In genomic region chr21:15221799-15222386, GRCh38 we compare ENCODE assay signal across 9 cellular contexts.
DNase-seq lines count a peak whose midpoint lies in the region; ATAC-seq, FAIRE-seq and TF ChIP-seq lines count a peak whose summit lies in the region.
"Had no signal": no experiment of that assay in that cellular context is flagged by ENCODE, and none has a peak within 500 bp of the region (broad histone marks: within the 10 kb centered on the region; RNA-seq: fewer than 3 reads in every experiment).

No MANE protein-coding gene starts in this region.

- H3K4ac ChIP-seq in H9 (ENCODE audit: low read depth, low read length): no peak overlapping the region

- H4K8ac ChIP-seq in H9 (replicated peaks; ENCODE audit: insufficient read length, low read depth, low read length): no peak overlapping the region

- peak; percentile 85 for DNase-seq in H9
- peak; percentile 77 for DNase-seq in NCI-H69 (lab: John Stamatoyannopoulos, UW)
- peak in 2 of 6 donors; percentile 14 to 17 for DNase-seq in pancreas
- DNase-seq in OCI-M2 (lab: John Stamatoyannopoulos, UW; ENCODE audit: unreplicated experiment): no peak
- DNase-seq in activated CD4-positive, CD25-positive, alpha-beta regulatory T cell (lab: John Stamatoyannopoulos, UW): no peak
- DNase-seq in NCI-H1105 (lab: John Stamatoyannopoulos, UW): no peak
- no peak for DNase-seq in medulla oblongata (ENCODE audit: extremely low spot score)
- DNase-seq: activated T-cell treated with anti-CD3 and anti-CD28 coated beads, Interleukin-2, amount 50 U/mL, for 4 hours had no signal

- intact Hi-C loops in pancreas (cut with DNase I): no loop called here

- no peaks in the 10 kb centered on the region for H4K20me1 ChIP-seq in H9 (ENCODE audit: control insufficient read depth, insufficient read depth, insufficient read length)

- H3K36me3 ChIP-seq in esophagus (ENCODE audit: control insufficient read depth in 2 of 2, insufficient read depth in 2 of 2, low read length in 1 of 2) (no peaks in the 10 kb centered on the region), pancreas (no peaks in the 10 kb centered on the region)

- H3K9me3 Mint-ChIP-seq in H9: no peaks in the 10 kb centered on the region
- H3K9me3 Mint-ChIP-seq: activated T-cell treated with anti-CD3 and anti-CD28 coated beads, Interleukin-2, amount 50 U/mL, for 4 hours had no signal

- no peaks in the 10 kb centered on the region for H3K23me2 ChIP-seq in H9 (ENCODE audit: insufficient read length, low read depth, low read length, poor library complexity, severe bottlenecking)

- no peak overlapping the region for H2BK20ac ChIP-seq in H9 (ENCODE audit: low read depth, low read length, poor library complexity, severe bottlenecking)

- no peaks in the 10 kb centered on the region for H3K79me2 ChIP-seq in H9 (ENCODE audit: insufficient read depth, low read length)

- no peak overlapping the region for H2BK12ac ChIP-seq in H9 (ENCODE audit: insufficient read length, low read depth, low read length)

- no peak overlapping the region for H2BK120ac ChIP-seq in H9 (ENCODE audit: low read depth, low read length, poor library complexity, severe bottlenecking)

- no peak overlapping the region for H2BK15ac ChIP-seq in H9 (ENCODE audit: low read depth, low read length)

- TF ChIP-seq CTCF in H9 (conservative IDR thresholded peaks at IDR 0.05) (no peak), pancreas (IDR thresholded peaks at IDR 0.05) (no peak)

- no peak for FAIRE-seq in pancreas (lab: Jason Lieb, UNC)

- no peak overlapping the region for H3K18ac ChIP-seq in H9 (ENCODE audit: insufficient read length, low read depth, low read length)

- H3K4me1 Mint-ChIP-seq in H9: peaks cover 24 to 36% of the 10 kb centered on the region in 2 experiments

- H2BK5ac ChIP-seq in H9 (ENCODE audit: insufficient read length, low read length): no peak overlapping the region

- H3K4me2 ChIP-seq in H9 (ENCODE audit: insufficient read depth, insufficient read length, low read length): no peak overlapping the region

- no peaks in the 10 kb centered on the region for H3K79me1 ChIP-seq in H9 (ENCODE audit: insufficient read depth, low read depth, low read length, poor library complexity, severe bottlenecking)

- H3K36me3 Mint-ChIP-seq in H9 (ENCODE audit: insufficient read depth in 1 of 3, low read depth in 3 of 3): no peaks in the 10 kb centered on the region

- no peak overlapping the region for H3K23ac ChIP-seq in H9 (ENCODE audit: insufficient read length, low read depth, low read length)

- H3K27me3 ChIP-seq in H9 (ENCODE audit: insufficient read depth, low read length): peaks cover 12% of the 10 kb centered on the region; the same call in 1 of the 2 replicates
- H3K27me3 ChIP-seq in esophagus (ENCODE audit: control insufficient read depth in 1 of 2, insufficient read depth in 2 of 2, low read length in 2 of 2): no peaks in the 10 kb centered on the region
- no peaks in the 10 kb centered on the region for H3K27me3 ChIP-seq in pancreas

- no peak overlapping the region for H3K14ac ChIP-seq in H9 (ENCODE audit: insufficient read depth, low read length)

- H2AK5ac ChIP-seq in H9 (ENCODE audit: insufficient read length, low read length): no peak overlapping the region

- H3K27ac ChIP-seq in H9 (ENCODE audit: insufficient read length, low read depth, low read length): no peak overlapping the region
- H3K27ac ChIP-seq in esophagus (ENCODE audit: low read depth in 2 of 2, low read length in 1 of 2): peak overlapping the region; percentile 31 to 85
- no peak overlapping the region for H3K27ac ChIP-seq in pancreas

- H3K4me1 ChIP-seq in H9 (ENCODE audit: insufficient read depth, low read length) (no peaks in the 10 kb centered on the region), esophagus (ENCODE audit: control insufficient read depth in 2 of 2, insufficient read depth in 2 of 2, low read length in 1 of 2) (no peaks in the 10 kb centered on the region), pancreas (peaks cover 0 to 9% (median 0%) of the 10 kb centered on the region in 3 donors)

- peaks cover 51% of the 10 kb centered on the region for H3K27me3 Mint-ChIP-seq in H9 (ENCODE audit: low read depth)

- H4K91ac ChIP-seq in H9 (ENCODE audit: insufficient read length, low read depth, low read length): no peak overlapping the region

- no peak overlapping the region for H3K4me3 ChIP-seq in esophagus (ENCODE audit: low read depth in 1 of 2, low read length in 2 of 2)
- H3K4me3 ChIP-seq in pancreas: no peak overlapping the region

- no peak overlapping the region for H4K5ac ChIP-seq in H9 (ENCODE audit: insufficient read length, low read depth, low read length)

- no peak overlapping the region for H3T11ph ChIP-seq in H9 (ENCODE audit: low read length)

- no peak overlapping the region; a peak in 1 of 7 replicates for H3K27ac Mint-ChIP-seq in H9

- no peak overlapping the region for H3K9ac ChIP-seq in H9 (ENCODE audit: extremely low read depth, insufficient read length, low read length)

- ATAC-seq in pancreas: peak in 3 of 4 donors; percentile 66 to 90 (median 82)

- no peaks in the 10 kb centered on the region for H3K9me3 ChIP-seq in H9 (ENCODE audit: control insufficient read depth, low read depth, low read length)
- no peaks in the 10 kb centered on the region for H3K9me3 ChIP-seq in esophagus (ENCODE audit: control insufficient read depth in 2 of 2, insufficient read depth in 1 of 2, low read depth in 1 of 2, low read length in 1 of 2)
- no peaks in the 10 kb centered on the region for H3K9me3 ChIP-seq in pancreas

- no peak overlapping the region for H3K56ac ChIP-seq in H9 (ENCODE audit: insufficient read length, low read depth, low read length)

- H2AFZ ChIP-seq in H9 (ENCODE audit: low read length): no peak overlapping the region

- H3K4me3 Mint-ChIP-seq in H9: no peak overlapping the region
- H3K4me3 Mint-ChIP-seq: activated T-cell treated with anti-CD3 and anti-CD28 coated beads, Interleukin-2, amount 50 U/mL, for 4 hours had no signal

Comparison
In these comparisons a context has a peak if more than half of its experiments do, and no peak if none do; other contexts are left out.
1. DNase-seq: peak in H9 (single experiment) and NCI-H69 (single experiment); none in OCI-M2 (single experiment), activated CD4-positive, CD25-positive, alpha-beta regulatory T cell (0 of 4), NCI-H1105 (single experiment) and medulla oblongata (single experiment).
2. H3K27ac ChIP-seq: peak in esophagus (2 of 2); none in H9 (single experiment) and pancreas (0 of 4).